ENCODE assay signal across 10 cellular contexts in the genomic region with DNA sequence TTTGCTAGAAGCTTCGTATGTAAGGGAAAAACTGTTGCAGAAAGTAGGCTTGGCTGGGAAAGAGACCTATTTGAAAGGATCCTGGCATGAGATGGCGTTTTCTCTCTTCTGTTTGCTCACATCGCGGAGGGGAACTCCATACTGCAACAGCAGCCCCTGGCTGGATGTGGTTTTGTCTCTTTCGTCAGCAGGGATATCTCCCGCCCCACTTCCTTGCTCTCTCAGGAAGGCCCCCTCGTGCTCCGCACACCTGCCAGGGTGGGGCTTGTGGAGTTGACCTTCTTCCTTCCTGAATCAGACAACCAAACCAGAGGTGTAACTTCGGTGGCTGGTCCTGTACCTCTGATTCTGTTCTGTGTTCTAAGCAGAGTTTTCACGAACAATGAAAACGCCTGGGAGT. TPM values are rescaled to one million over a fixed set of nuclear protein-coding genes. Genes with fewer than 3 reads are reported as not detected.
DNase-seq lines count a peak whose midpoint lies in the region; ATAC-seq and TF ChIP-seq lines count a peak whose summit lies in the region.
"Had no signal": no experiment of that assay in that cellular context is flagged by ENCODE, and none has a peak within 500 bp of the region (broad histone marks: within the 10 kb centered on the region; RNA-seq: fewer than 3 reads in every experiment).

No MANE protein-coding gene starts in this region.

- TF ChIP-seq CTCF in Peyer's patch (IDR thresholded peaks at IDR 0.05) (no peak), stomach (IDR thresholded peaks at IDR 0.05) (no peak)

- POLR2A ChIA-PET in naive thymus-derived CD8-positive, alpha-beta T cell (lab: Charles Lee) = no interaction called here

- no peak overlapping the region for H3K4me3 ChIP-seq in Peyer's patch
- H3K4me3 ChIP-seq in stomach = no peak overlapping the region

- peaks cover 7 to 48% (median 25%) of the 10 kb centered on the region in 5 donors for H3K27me3 Mint-ChIP-seq in naive thymus-derived CD8-positive, alpha-beta T cell

- DNase-seq in NCI-H146 (lab: John Stamatoyannopoulos, UW) (peak; percentile 68), NCI-H146 treated with DMSO at 0.1 percent for 48 hours (lab: John Stamatoyannopoulos, UW; ENCODE audit: unreplicated experiment) (no peak), Peyer's patch (peak; percentile 29 to 78 (median 67)), stomach (no peak), GM19240 (ENCODE audit: insufficient read length, low spot score) (no peak)
- peak; percentile 22 for DNase-seq in activated naive CD4-positive, alpha-beta T cell treated with anti-CD3 and anti-CD28 coated beads, Interleukin-2, amount 50 U/mL, for 16 hours
- peak in 7 of 10 donors; percentile 3 to 42 (median 22) for DNase-seq in naive thymus-derived CD8-positive, alpha-beta T cell
- DNase-seq: 8988T had no signal

- H3K9me3 ChIP-seq in Peyer's patch (no peaks in the 10 kb centered on the region), stomach (no peaks in the 10 kb centered on the region)

- H3K36me3 Mint-ChIP-seq in naive thymus-derived CD8-positive, alpha-beta T cell = no peaks in the 10 kb centered on the region

- peak overlapping the region in 2 of 10 donors; percentile 10 to 65 for H3K27ac Mint-ChIP-seq in naive thymus-derived CD8-positive, alpha-beta T cell

- H3K4me1 Mint-ChIP-seq in naive thymus-derived CD8-positive, alpha-beta T cell = peaks cover 6 to 48% (median 24%) of the 10 kb centered on the region in 4 donors

- H3K27ac ChIP-seq in Peyer's patch = peak overlapping the region in 1 of 4 donors; percentile 69
- H3K27ac ChIP-seq in stomach = peak overlapping the region in 1 of 5 donors; percentile 6

- TF ChIP-seq EP300 in stomach (IDR thresholded peaks at IDR 0.05) = no peak

- 19 to 41% (median 36%) methylated on average over 11 of the region's 11 CpGs for WGBS in stomach, 5 donors

- TF ChIP-seq POLR2A in Peyer's patch (IDR thresholded peaks at IDR 0.05) = no peak
- TF ChIP-seq POLR2A in stomach (IDR thresholded peaks at IDR 0.05) = no peak

- peak overlapping the region in 8 of 10 donors; percentile 18 to 63 (median 38) for H3K4me3 Mint-ChIP-seq in naive thymus-derived CD8-positive, alpha-beta T cell

- H3K9me3 Mint-ChIP-seq in naive thymus-derived CD8-positive, alpha-beta T cell = no peaks in the 10 kb centered on the region

- intact Hi-C loops in stomach (cut with DNase I; ENCODE audit: low total_unique reads) = loop anchor here (10.0 kb wide), 1 partner anchor 49 kb away; no protein-coding TSS in a partner anchor

- no peaks in the 10 kb centered on the region for H3K27me3 ChIP-seq in Peyer's patch
- H3K27me3 ChIP-seq in stomach = no peaks in the 10 kb centered on the region

- H3K36me3 ChIP-seq in Peyer's patch (no peaks in the 10 kb centered on the region), stomach (no peaks in the 10 kb centered on the region)

- ATAC-seq in naive thymus-derived CD8-positive, alpha-beta T cell = peak; percentile 40 to 85
- no peak for ATAC-seq in HG03520 (IDR thresholded peaks at IDR 0.05; ENCODE audit: unreplicated experiment)

- H3K4me1 ChIP-seq in Peyer's patch (peaks cover 0 to 15% (median 2%) of the 10 kb centered on the region in 4 donors), stomach (peaks cover 1 to 27% (median 16%) of the 10 kb centered on the region in 4 donors)

RNA-seq across cellular contexts. Expression of gene MYZAP, which starts 26.4 kb away (rescaled TPM):
- total RNA-seq in Peyer's patch (10 to 100 TPM in 3 of 4 donors, 1 to 10 TPM in 1; 2.5 to 36.3 (median 17.4) TPM), stomach (10 to 100 TPM in 4 of 5 donors, not detected in 1; 15.2 to 59.8 (median 33.2) TPM)
- not detected for total RNA-seq in naive thymus-derived CD8-positive, alpha-beta T cell
- under 1 TPM in 2 of 3 donors, not detected in 1; 0.20 to 0.26 TPM for polyA plus RNA-seq in naive thymus-derived CD8-positive, alpha-beta T cell
- polyA plus RNA-seq in stomach = 10 to 100 TPM in 2 of 3 donors, 1 to 10 TPM in 1; 9.4 to 31.3 (median 13.5) TPM
- total RNA-seq: activated CD8-positive, alpha-beta memory T cell treated with anti-CD3 and anti-CD28 coated beads for 36 hours had no signal

Comparison
In these comparisons a context has a peak if more than half of its experiments do, and no peak if none do; other contexts are left out.
1. DNase-seq: peak in NCI-H146 (single experiment), Peyer's patch (3 of 3), activated naive CD4-positive, alpha-beta T cell treated with anti-CD3 and anti-CD28 coated beads, Interleukin-2, amount 50 U/mL, for 16 hours (single experiment) and naive thymus-derived CD8-positive, alpha-beta T cell (7 of 10); none in NCI-H146 treated with DMSO at 0.1 percent for 48 hours (single experiment), stomach (single experiment) and GM19240 (single experiment).